9 cellular contexts compared by ENCODE assay signal in the genomic region with DNA sequence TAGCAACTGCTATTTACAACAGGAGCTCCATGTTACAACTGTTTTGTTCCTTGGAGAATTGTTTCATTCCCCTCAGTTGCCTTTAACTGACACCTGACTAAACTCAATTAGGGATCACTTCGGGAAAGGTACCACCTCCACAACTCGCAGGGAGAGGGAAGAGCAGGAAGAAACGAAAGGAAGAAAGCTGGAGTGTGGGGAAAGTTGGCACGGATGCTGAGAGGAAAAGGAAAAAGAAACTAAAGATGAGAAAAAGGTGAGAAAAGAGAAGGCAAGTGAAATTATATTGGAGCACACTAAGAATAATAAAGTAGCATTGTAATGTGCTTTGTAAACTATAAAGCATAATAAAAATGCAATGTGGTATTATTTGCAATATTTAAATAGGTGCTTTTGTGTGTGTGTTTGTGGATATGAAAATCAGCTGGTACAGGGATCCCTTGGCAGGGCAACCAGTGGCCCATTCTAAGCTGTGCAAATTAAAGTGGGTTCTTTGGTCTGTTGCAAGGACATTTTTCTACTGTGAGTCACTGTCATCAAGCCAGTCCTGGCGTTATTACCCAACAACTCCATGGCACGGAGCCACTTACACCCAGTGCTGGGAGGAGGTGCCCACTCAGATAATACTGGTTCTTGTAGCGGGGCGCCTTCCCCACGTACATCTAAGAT. TPM values are rescaled to one million over a fixed set of nuclear protein-coding genes. Genes with fewer than 3 reads are reported as not detected.
DNase-seq lines count a peak whose midpoint lies in the region; ATAC-seq and TF ChIP-seq lines count a peak whose summit lies in the region.
"Had no signal": no experiment of that assay in that cellular context is flagged by ENCODE, and none has a peak within 500 bp of the region (broad histone marks: within the 10 kb centered on the region; RNA-seq: fewer than 3 reads in every experiment).

No MANE protein-coding gene starts in this region.

- H3K9me3 ChIP-seq in osteoblast (ENCODE audit: low read depth, low read length), result no peaks in the 10 kb centered on the region

- peak overlapping the region; percentile 99 for H3K27ac ChIP-seq in osteoblast (ENCODE audit: low read depth, low read length)

- H3K27ac Mint-ChIP-seq in T-helper 1 cell treated with Interleukin-12 subunit alpha and Interleukin-12 subunit beta and Interleukin-4 antibody, amounts not matched to agents 30 μg/mL and 1 μg/mL, for 36 hours, result peak overlapping the region; percentile 24
- no peak overlapping the region for H3K27ac Mint-ChIP-seq in activated CD4-positive, alpha-beta memory T cell treated with anti-CD3 and anti-CD28 coated beads for 36 hours

- peaks cover 35% of the 10 kb centered on the region for H3K4me1 Mint-ChIP-seq in T-helper 1 cell treated with Interleukin-12 subunit alpha and Interleukin-12 subunit beta and Interleukin-4 antibody, amounts not matched to agents 30 μg/mL and 1 μg/mL, for 36 hours (ENCODE audit: low read depth)
- H3K4me1 Mint-ChIP-seq in activated CD4-positive, alpha-beta memory T cell treated with anti-CD3 and anti-CD28 coated beads for 36 hours (ENCODE audit: low read depth), result peaks cover 42% of the 10 kb centered on the region

- H3K79me2 ChIP-seq in osteoblast (ENCODE audit: insufficient read depth, low read length), result peaks cover 88% of the 10 kb centered on the region

- peaks cover 4% of the 10 kb centered on the region for H3K36me3 ChIP-seq in osteoblast (ENCODE audit: insufficient read depth, low read length)

- POLR2A ChIA-PET in activated CD4-positive, alpha-beta memory T cell treated with anti-CD3 and anti-CD28 coated beads for 36 hours (lab: Charles Lee), result no interaction called here

- H4K20me1 ChIP-seq in osteoblast (ENCODE audit: insufficient read depth, low read length), result peaks cover 3% of the 10 kb centered on the region

- peak overlapping the region; percentile 16 for H3K4me3 Mint-ChIP-seq in T-helper 1 cell treated with Interleukin-12 subunit alpha and Interleukin-12 subunit beta and Interleukin-4 antibody, amounts not matched to agents 30 μg/mL and 1 μg/mL, for 36 hours
- no peak overlapping the region for H3K4me3 Mint-ChIP-seq in activated CD4-positive, alpha-beta memory T cell treated with anti-CD3 and anti-CD28 coated beads for 36 hours

- H3K4me2 ChIP-seq in osteoblast (ENCODE audit: insufficient read depth, low read length), result peak overlapping the region; percentile 77

- no peaks in the 10 kb centered on the region for H3K27me3 Mint-ChIP-seq in T-helper 1 cell treated with Interleukin-12 subunit alpha and Interleukin-12 subunit beta and Interleukin-4 antibody, amounts not matched to agents 30 μg/mL and 1 μg/mL, for 36 hours (ENCODE audit: low read depth)
- H3K27me3 Mint-ChIP-seq in activated CD4-positive, alpha-beta memory T cell treated with anti-CD3 and anti-CD28 coated beads for 36 hours, result no peaks in the 10 kb centered on the region

- H3K4me1 ChIP-seq in osteoblast (ENCODE audit: insufficient read depth, low read length), result peaks cover 62% of the 10 kb centered on the region

- intact Hi-C loops in activated CD4-positive, alpha-beta memory T cell treated with anti-CD3 and anti-CD28 coated beads for 36 hours (cut with micrococcal nuclease), result loop anchor here (5.0 kb wide), 1 partner anchor 50 kb away; no protein-coding TSS in a partner anchor

- H3K27me3 ChIP-seq in osteoblast (ENCODE audit: insufficient read depth, low read length), result no peaks in the 10 kb centered on the region

- CTCF ChIA-PET in activated CD4-positive, alpha-beta memory T cell treated with anti-CD3 and anti-CD28 coated beads for 36 hours (lab: Charles Lee), result interaction anchor here (1.0 kb wide), 1 partner anchor 86 kb away, joined by 4 read pairs; no protein-coding TSS in a partner anchor

- H2AFZ ChIP-seq in osteoblast (ENCODE audit: low read length), result no peak overlapping the region

- peaks cover 4% of the 10 kb centered on the region for H3K9me3 Mint-ChIP-seq in T-helper 1 cell treated with Interleukin-12 subunit alpha and Interleukin-12 subunit beta and Interleukin-4 antibody, amounts not matched to agents 30 μg/mL and 1 μg/mL, for 36 hours
- H3K9me3 Mint-ChIP-seq in activated CD4-positive, alpha-beta memory T cell treated with anti-CD3 and anti-CD28 coated beads for 36 hours, result peaks cover 3% of the 10 kb centered on the region

- peaks cover 28% of the 10 kb centered on the region for H3K36me3 Mint-ChIP-seq in T-helper 1 cell treated with Interleukin-12 subunit alpha and Interleukin-12 subunit beta and Interleukin-4 antibody, amounts not matched to agents 30 μg/mL and 1 μg/mL, for 36 hours (ENCODE audit: low read depth)
- peaks cover 8% of the 10 kb centered on the region for H3K36me3 Mint-ChIP-seq in activated CD4-positive, alpha-beta memory T cell treated with anti-CD3 and anti-CD28 coated beads for 36 hours

- DNase-seq in T-helper 1 cell, result no peak
- DNase-seq in SKM-1 treated with dmso at 0.1 percent for 144 hours (lab: John Stamatoyannopoulos, UW; ENCODE audit: unreplicated experiment), result peak; percentile 69
- DNase-seq in fibroblast of peridontal ligament (ENCODE audit: extremely low read depth), result peak; percentile 90
- DNase-seq in osteoblast (ENCODE audit: insufficient read length, low spot score, missing footprints), result peak; percentile 69
- DNase-seq in NCI-H2227 (lab: John Stamatoyannopoulos, UW; ENCODE audit: unreplicated experiment), result no peak
- no peak for DNase-seq in activated CD4-positive, alpha-beta memory T cell treated with anti-CD3 and anti-CD28 coated beads for 36 hours
- DNase-seq: DND-41 had no signal

- no peak for TF ChIP-seq CTCF in osteoblast (IDR thresholded peaks at IDR 0.05; ENCODE audit: extremely low read depth, low read depth, low read length)

- ATAC-seq in HG03108 (IDR thresholded peaks at IDR 0.05; ENCODE audit: unreplicated experiment), result no peak

- H3K4me3 ChIP-seq in osteoblast (ENCODE audit: insufficient read depth, low read length), result peak overlapping the region; percentile 47

RNA-seq across cellular contexts. Expression of gene HIPK2, which starts 45.9 kb away (rescaled TPM):
- total RNA-seq in osteoblast, result 12.7 and 13.3 TPM in 2 replicates
- total RNA-seq in activated CD4-positive, alpha-beta memory T cell treated with anti-CD3 and anti-CD28 coated beads for 36 hours, result 10 to 100 TPM; 18.9 to 19.1 TPM

Comparison
In these comparisons a context has a peak if more than half of its experiments do, and no peak if none do; other contexts are left out.
1. DNase-seq: peak in SKM-1 treated with dmso at 0.1 percent for 144 hours (single experiment), fibroblast of peridontal ligament (single experiment) and osteoblast (single experiment); none in T-helper 1 cell (0 of 5), NCI-H2227 (single experiment) and activated CD4-positive, alpha-beta memory T cell treated with anti-CD3 and anti-CD28 coated beads for 36 hours (single experiment).